12 cellular contexts compared by ENCODE assay signal in genomic region chr15:42156266-42156922, GRCh38. TPM values are rescaled to one million over a fixed set of nuclear protein-coding genes. Genes with fewer than 3 reads are reported as not detected.
DNase-seq lines count a peak whose midpoint lies in the region; ATAC-seq and TF ChIP-seq lines count a peak whose summit lies in the region.
"Had no signal": no experiment of that assay in that cellular context is flagged by ENCODE, and none has a peak within 500 bp of the region (broad histone marks: within the 10 kb centered on the region; RNA-seq: fewer than 3 reads in every experiment).

Gene PLA2G4F, minus strand, starts transcription at chr15:42156636. Its CDS starts 87 bp downstream, at chr15:42156549.

- intact Hi-C loops in heart right ventricle (cut with DNase I): no loop called here
- intact Hi-C loops in posterior vena cava (cut with DNase I): no loop called here

- ATAC-seq in heart right ventricle: peak in 7 of 8 donors; percentile 8 to 48 (median 25)

- DNase-seq in H7 (peak; percentile 72), NCI-H774 (lab: John Stamatoyannopoulos, UW) (peak; percentile 37), heart right ventricle (no peak), posterior vena cava (ENCODE audit: low spot score) (peak; percentile 32), SKM-1 (lab: John Stamatoyannopoulos, UW; ENCODE audit: unreplicated experiment) (no peak), dedifferentiated amniotic fluid mesenchymal stem cell (ENCODE audit: extremely low spot score) (no peak), H4 (ENCODE audit: low spot score) (no peak)
- DNase-seq in stimulated activated CD4-positive, alpha-beta T cell treated with anti-CD3 and anti-CD28 coated beads, Interleukin-4, amount 100 ng/mL, for 1 hour: no peak
- DNase-seq: glutamatergic neuron, GOT3, NCI-H2081 treated with DMSO at 0.1 percent for 48 hours had no signal

- no peaks in the 10 kb centered on the region for H3K27me3 ChIP-seq in H7 (ENCODE audit: control insufficient read depth, insufficient read depth, low read length)
- no peaks in the 10 kb centered on the region for H3K27me3 ChIP-seq in heart right ventricle

- H3K27ac ChIP-seq in heart right ventricle: peak within 1 kb of the TSS in 5 of 10 donors; percentile 26 to 78 (median 49)

- 42 to 68% methylated on average over 7 of the region's 7 CpGs for WGBS in heart right ventricle, 2 donors

- H3K4me3 ChIP-seq in H7 (ENCODE audit: insufficient read depth, low read depth, low read length): no peak within 1 kb of the TSS
- H3K4me3 ChIP-seq in heart right ventricle: peak within 1 kb of the TSS in 4 of 10 donors; percentile 5 to 26 (median 16)

- TF ChIP-seq CTCF in heart right ventricle (IDR thresholded peaks at IDR 0.05): no peak

- H3K4me1 ChIP-seq in heart right ventricle: peaks cover 6 to 50% (median 24%) of the 10 kb centered on the region in 9 donors

- H3K9me3 ChIP-seq in heart right ventricle: no peaks in the 10 kb centered on the region

- H3K36me3 ChIP-seq in H7 (replicated peaks; ENCODE audit: control insufficient read depth, insufficient read depth, low read length) (peaks cover 6% of the 10 kb centered on the region), heart right ventricle (peaks cover 0 to 30% (median 12%) of the 10 kb centered on the region in 9 donors)

RNA-seq across cellular contexts. Expression of gene PLA2G4F, which starts in this region (rescaled TPM):
- not detected in 2 replicates for total RNA-seq in H7 (2014; rRNA removed; shearing (Covaris generic))
- total RNA-seq in heart right ventricle: 10 to 100 TPM in 1 of 10 donors, 1 to 10 TPM in 7, under 1 TPM in 2; 0.38 to 13.8 (median 1.7) TPM
- 1 to 10 TPM in 1 of 2 donors, under 1 TPM in 1; 0.03 to 5.5 TPM for polyA plus RNA-seq in heart right ventricle
- total RNA-seq in posterior vena cava: not detected
- total RNA-seq in H4 (2014; rRNA removed; shearing (Covaris generic)): not detected in 2 replicates
- total RNA-seq: cerebellum had no signal

Comparison
In these comparisons a context has a peak if more than half of its experiments do, and no peak if none do; other contexts are left out.
1. Peak in DNase-seq in H7; RNA of the gene not detected or under 1 TPM.
2. Peak in DNase-seq in posterior vena cava; RNA of the gene not detected or under 1 TPM.